In the genomic region with DNA sequence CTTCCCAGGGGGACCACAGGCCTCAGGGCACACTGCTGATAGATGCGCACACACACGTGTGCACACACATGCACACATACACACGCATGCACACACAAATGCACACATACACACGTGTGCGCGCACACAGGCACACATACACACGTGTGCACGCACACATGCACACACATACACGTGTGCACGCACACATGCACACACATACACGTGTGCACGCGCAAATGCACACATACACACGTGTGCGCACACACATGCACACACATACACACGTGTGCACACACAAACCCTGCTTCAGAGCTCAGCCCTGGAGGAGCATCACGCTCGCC, we compare ENCODE assay signal across 28 cellular contexts.
"Had no signal": no experiment of that assay in that cellular context is flagged by ENCODE, and none has a peak within 500 bp of the region (broad histone marks: within the 10 kb centered on the region; RNA-seq: fewer than 3 reads in every experiment).

No MANE protein-coding gene starts in this region.

- H3K4me3 Mint-ChIP-seq: activated CD4-positive, alpha-beta memory T cell treated with anti-CD3 and anti-CD28 coated beads, Interleukin-2, amount 10 ng/mL, durations not matched to agents 7 days and 5 days; activated CD4-positive, alpha-beta T cell treated with anti-CD3 and anti-CD28 coated beads, Interleukin-2, amount 10 ng/mL, durations not matched to agents 7 days and 5 days; activated T-cell treated with anti-CD3 and anti-CD28 coated beads, Interleukin-2, amount 50 U/mL, for 24 hours; activated T-helper 17 cell treated with anti-CD3 and anti-CD28 coated beads, Interleukin-2, amount 50 U/mL, for 72 hours; memory B cell; nephron progenitor cell; stimulated activated effector memory CD8-positive, alpha-beta T cell treated with anti-CD3 and anti-CD28 coated beads, Interleukin-12 subunit alpha, Interleukin-12 subunit beta, amount 100 ng/mL, for 72 hours; stimulated activated naive CD8-positive, alpha-beta T cell treated with anti-CD3 and anti-CD28 coated beads, Interleukin-15, Interleukin-2, amounts not matched to agents 100 ng/mL and 50 ng/mL, for 24 hours; T-helper 17 cell had no signal

- H3K27me3 Mint-ChIP-seq: activated CD4-positive, alpha-beta memory T cell treated with anti-CD3 and anti-CD28 coated beads, Interleukin-2, amount 10 ng/mL, durations not matched to agents 7 days and 5 days; activated CD4-positive, alpha-beta T cell treated with anti-CD3 and anti-CD28 coated beads, Interleukin-2, amount 10 ng/mL, durations not matched to agents 7 days and 5 days; activated T-cell treated with anti-CD3 and anti-CD28 coated beads, Interleukin-2, amount 50 U/mL, for 24 hours; stimulated activated naive CD8-positive, alpha-beta T cell treated with anti-CD3 and anti-CD28 coated beads, Interleukin-15, Interleukin-2, amounts not matched to agents 100 ng/mL and 50 ng/mL, for 24 hours had no signal

- H3K4me3 ChIP-seq: colonic mucosa, gastrocnemius medialis, mucosa of descending colon, ovary, skin epidermis, upper lobe of left lung had no signal

- H3K27ac ChIP-seq: colonic mucosa, gastrocnemius medialis, ovary, skin epidermis, upper lobe of left lung, WERI-Rb-1 had no signal

- H3K27me3 ChIP-seq: colonic mucosa, ovary, upper lobe of left lung had no signal

- H3K9me3 Mint-ChIP-seq: activated CD4-positive, alpha-beta memory T cell treated with anti-CD3 and anti-CD28 coated beads, Interleukin-2, amount 10 ng/mL, durations not matched to agents 7 days and 5 days; activated CD4-positive, alpha-beta T cell treated with anti-CD3 and anti-CD28 coated beads, Interleukin-2, amount 10 ng/mL, durations not matched to agents 7 days and 5 days; activated naive CD4-positive, alpha-beta T cell treated with anti-CD3 and anti-CD28 coated beads, Interleukin-2, amount 50 U/mL, for 72 hours; activated T-cell treated with anti-CD3 and anti-CD28 coated beads, Interleukin-2, amount 50 U/mL, for 24 hours; activated T-helper 17 cell treated with anti-CD3 and anti-CD28 coated beads, Interleukin-2, amount 50 U/mL, for 72 hours; memory B cell; nephron progenitor cell; stimulated activated effector memory CD8-positive, alpha-beta T cell treated with anti-CD3 and anti-CD28 coated beads, Interleukin-12 subunit alpha, Interleukin-12 subunit beta, amount 100 ng/mL, for 72 hours; stimulated activated naive CD8-positive, alpha-beta T cell treated with anti-CD3 and anti-CD28 coated beads, Interleukin-15, Interleukin-2, amounts not matched to agents 100 ng/mL and 50 ng/mL, for 24 hours had no signal

- H3K4me1 Mint-ChIP-seq: activated CD4-positive, alpha-beta memory T cell treated with anti-CD3 and anti-CD28 coated beads, Interleukin-2, amount 10 ng/mL, durations not matched to agents 7 days and 5 days; activated CD4-positive, alpha-beta T cell treated with anti-CD3 and anti-CD28 coated beads, Interleukin-2, amount 10 ng/mL, durations not matched to agents 7 days and 5 days; activated T-helper 17 cell treated with anti-CD3 and anti-CD28 coated beads, Interleukin-2, amount 50 U/mL, for 72 hours; memory B cell; stimulated activated effector memory CD8-positive, alpha-beta T cell treated with anti-CD3 and anti-CD28 coated beads, Interleukin-12 subunit alpha, Interleukin-12 subunit beta, amount 100 ng/mL, for 72 hours had no signal

- H3K27ac Mint-ChIP-seq: activated CD4-positive, alpha-beta memory T cell treated with anti-CD3 and anti-CD28 coated beads, Interleukin-2, amount 10 ng/mL, durations not matched to agents 7 days and 5 days; activated CD4-positive, alpha-beta T cell treated with anti-CD3 and anti-CD28 coated beads, Interleukin-2, amount 10 ng/mL, durations not matched to agents 7 days and 5 days; activated naive CD4-positive, alpha-beta T cell treated with anti-CD3 and anti-CD28 coated beads, Interleukin-2, amount 50 U/mL, for 72 hours; activated T-cell treated with anti-CD3 and anti-CD28 coated beads, Interleukin-2, amount 50 U/mL, for 24 hours; activated T-helper 17 cell treated with anti-CD3 and anti-CD28 coated beads, Interleukin-2, amount 50 U/mL, for 72 hours; memory B cell; progenitor cell of endocrine pancreas; stimulated activated effector memory CD8-positive, alpha-beta T cell treated with anti-CD3 and anti-CD28 coated beads, Interleukin-12 subunit alpha, Interleukin-12 subunit beta, amount 100 ng/mL, for 72 hours; stimulated activated naive CD8-positive, alpha-beta T cell treated with anti-CD3 and anti-CD28 coated beads, Interleukin-15, Interleukin-2, amounts not matched to agents 100 ng/mL and 50 ng/mL, for 24 hours; T-helper 17 cell had no signal

- H3K36me3 ChIP-seq: colonic mucosa, gastrocnemius medialis, ovary, upper lobe of left lung, WERI-Rb-1 had no signal

- H3K9me3 ChIP-seq: colonic mucosa, gastrocnemius medialis, mucosa of descending colon, ovary, upper lobe of left lung had no signal

- H3K36me3 Mint-ChIP-seq: activated naive CD4-positive, alpha-beta T cell treated with anti-CD3 and anti-CD28 coated beads, Interleukin-2, amount 50 U/mL, for 72 hours; memory B cell; stimulated activated effector memory CD8-positive, alpha-beta T cell treated with anti-CD3 and anti-CD28 coated beads, Interleukin-12 subunit alpha, Interleukin-12 subunit beta, amount 100 ng/mL, for 72 hours had no signal

- DNase-seq: activated CD4-positive, alpha-beta memory T cell treated with anti-CD3 and anti-CD28 coated beads, Interleukin-2, amount 10 ng/mL, durations not matched to agents 7 days and 5 days; activated CD4-positive, alpha-beta T cell treated with anti-CD3 and anti-CD28 coated beads, Interleukin-2, amount 10 ng/mL, durations not matched to agents 7 days and 5 days; activated CD4-positive, CD25-positive, alpha-beta regulatory T cell treated with anti-CD3 and anti-CD28 coated beads, Interleukin-2, amount 50 U/mL, for 72 hours; activated CD8-positive, alpha-beta memory T cell treated with anti-CD3 and anti-CD28 coated beads, Interleukin-2, amount 50 U/mL, for 48 hours; activated naive CD4-positive, alpha-beta T cell; activated T-cell treated with anti-CD3 and anti-CD28 coated beads, Interleukin-2, amount 50 U/mL, for 24 hours; cerebellar nuclear complex; colonic mucosa; effector CD8-positive, alpha-beta T cell; gastrocnemius medialis; islet precursor cell; nephron progenitor cell; stimulated activated CD4-positive, alpha-beta T cell treated with anti-CD3 and anti-CD28 coated beads, Interleukin-4, amount 100 ng/mL, for 24 hours; T-helper 17 cell; T1000; WERI-Rb-1 had no signal

- H3K4me1 ChIP-seq: colonic mucosa, gastrocnemius medialis, upper lobe of left lung had no signal

- ATAC-seq: activated naive CD4-positive, alpha-beta T cell treated with anti-CD3 and anti-CD28 coated beads, Interleukin-2, amount 50 U/mL, for 72 hours; activated T-helper 17 cell treated with anti-CD3 and anti-CD28 coated beads, Interleukin-2, amount 50 U/mL, for 72 hours; gastrocnemius medialis; left colon; mucosa of descending colon; sciatic nerve; stimulated activated effector memory CD8-positive, alpha-beta T cell treated with anti-CD3 and anti-CD28 coated beads, Interleukin-12 subunit alpha, Interleukin-12 subunit beta, amount 100 ng/mL, for 72 hours; T-helper 17 cell had no signal
